Comparison of ENCODE assay signal across 1 cellular context in genomic region chr12:102735104-102735503, GRCh38.
TF ChIP-seq lines count a peak whose summit lies in the region.

No MANE protein-coding gene starts in this region.

TF ChIP-seq in H1, 55 proteins besides CTCF, POLR2A, EP300 and RAD21 (continued from another document):
- no peak for TF ChIP-seq CHD7 (IDR thresholded peaks at IDR 0.05; ENCODE audit: insufficient replicate concordance, low read length)
- no peak for TF ChIP-seq NRF1 (IDR thresholded peaks at IDR 0.05; ENCODE audit: low read depth, low read length)
- no peak for TF ChIP-seq TCF12 (IDR thresholded peaks at IDR 0.05; ENCODE audit: low read depth, low read length)
- no peak for TF ChIP-seq NANOG (IDR thresholded peaks at IDR 0.05; ENCODE audit: insufficient read depth, low read depth, low read length, poor library complexity, severe bottlenecking)
- no peak for TF ChIP-seq KDM1A (IDR thresholded peaks at IDR 0.05; ENCODE audit: borderline replicate concordance, low read length)
- TF ChIP-seq FOSL1 (IDR thresholded peaks at IDR 0.05; ENCODE audit: insufficient read depth, low read depth, low read length): no peak
- TF ChIP-seq CBX8 (IDR thresholded peaks at IDR 0.05; ENCODE audit: borderline replicate concordance, low read depth, low read length): no peak
- TF ChIP-seq JUND (IDR thresholded peaks at IDR 0.05; ENCODE audit: low read length): no peak
TF ChIP-seq in H1: peak in this region for 0.
